ENCODE assay signal across 13 cellular contexts in the genomic region with DNA sequence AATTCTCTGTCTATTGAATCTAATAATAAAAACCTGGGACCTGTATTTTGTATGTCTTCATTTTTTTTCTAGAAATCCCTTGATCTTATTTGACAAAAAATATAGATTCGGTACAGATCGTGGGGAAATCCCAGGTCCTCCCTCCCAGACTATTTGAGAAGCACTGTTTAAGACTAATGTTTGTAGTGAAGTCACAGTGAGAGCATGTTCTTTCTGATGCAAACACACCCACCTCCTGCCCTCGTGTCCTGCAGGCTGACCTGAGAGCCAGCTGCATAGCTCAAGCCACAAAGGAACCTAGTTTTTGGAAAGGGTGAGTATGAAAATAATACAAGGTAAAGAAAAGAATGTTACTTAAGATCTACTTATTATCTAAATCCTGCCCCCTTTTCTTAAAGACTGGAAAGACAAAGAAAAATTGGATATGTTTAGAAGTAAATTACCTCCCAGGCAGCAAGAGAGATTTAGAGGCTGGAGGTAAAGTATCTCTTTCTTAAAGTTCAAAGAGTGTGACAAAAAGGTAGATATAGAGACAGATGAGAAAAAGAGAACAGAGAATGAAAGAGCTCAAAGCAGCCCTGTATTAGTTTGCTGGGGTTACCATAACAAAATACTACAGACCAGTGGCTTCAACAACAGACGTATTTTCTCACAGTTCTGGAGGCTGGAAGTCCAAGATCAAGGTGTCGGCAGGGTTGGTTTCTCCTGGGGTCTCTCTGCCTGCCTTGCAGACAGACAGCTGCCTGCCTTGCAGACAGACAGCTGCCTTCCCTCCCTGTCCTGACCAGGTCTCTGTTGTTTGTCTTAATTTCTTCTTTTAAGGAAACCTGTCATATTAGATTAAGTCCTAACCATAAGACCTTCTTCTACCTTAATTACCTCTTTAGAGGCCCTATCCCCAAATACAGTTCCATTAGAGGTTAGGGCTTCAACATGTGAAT. TPM values are rescaled to one million over a fixed set of nuclear protein-coding genes. Genes with fewer than 3 reads are reported as not detected.
DNase-seq lines count a peak whose midpoint lies in the region; ATAC-seq, FAIRE-seq and TF ChIP-seq lines count a peak whose summit lies in the region.
"Had no signal": no experiment of that assay in that cellular context is flagged by ENCODE, and none has a peak within 500 bp of the region (broad histone marks: within the 10 kb centered on the region; RNA-seq: fewer than 3 reads in every experiment).

No MANE protein-coding gene starts in this region.

- H3K9me3 Mint-ChIP-seq in WTC11 (peaks cover 6% of the 10 kb centered on the region; the same call in 1 of the 2 replicates), glutamatergic neuron (ENCODE audit: unreplicated experiment) (peaks cover 3% of the 10 kb centered on the region), progenitor cell of endocrine pancreas (ENCODE audit: low read depth) (no peaks in the 10 kb centered on the region)
- H3K9me3 Mint-ChIP-seq: immature natural killer cell had no signal

- ATAC-seq in GM18511 (IDR thresholded peaks at IDR 0.05; ENCODE audit: unreplicated experiment): peak; percentile 33
- peak; percentile 21 for ATAC-seq in GM21526 (IDR thresholded peaks at IDR 0.05; ENCODE audit: low FRiP score, unreplicated experiment)
- peak; percentile 37 for ATAC-seq in HG03064 (IDR thresholded peaks at IDR 0.05; ENCODE audit: low read depth, unreplicated experiment)
- peak; percentile 16 for ATAC-seq in WTC11

- CTCF ChIA-PET in WTC11 (lab: Charles Lee): interaction anchor here (0.5 to 4.3 kb wide), 13 partner anchors 11 to 470 kb away, joined by 3 to 47 read pairs (median 6); no protein-coding TSS in a partner anchor

- no peak for FAIRE-seq in kidney (lab: Jason Lieb, UNC)
- FAIRE-seq: endometrium had no signal

- TF ChIP-seq CTCF in WTC11 (IDR thresholded peaks at IDR 0.05) (no peak), glutamatergic neuron (IDR thresholded peaks at IDR 0.05; ENCODE audit: partially characterized antibody, unreplicated experiment) (no peak), kidney (IDR thresholded peaks at IDR 0.05; ENCODE audit: borderline replicate concordance, extremely low read depth, insufficient read depth) (no peak), thyroid gland (IDR thresholded peaks at IDR 0.05) (no peak), progenitor cell of endocrine pancreas (IDR thresholded peaks at IDR 0.05; ENCODE audit: unreplicated experiment) (no peak)

- H3K27ac ChIP-seq in kidney (ENCODE audit: low read depth in 2 of 2, low read length in 2 of 2): no peak overlapping the region
- no peak overlapping the region for H3K27ac ChIP-seq in thyroid gland
- H3K27ac ChIP-seq: BLaER1 had no signal

- POLR2A ChIA-PET in WTC11 (lab: Charles Lee): no interaction called here

- no peaks in the 10 kb centered on the region for H3K36me3 ChIP-seq in kidney (ENCODE audit: control insufficient read depth in 1 of 2, insufficient read depth in 2 of 2, low read length in 2 of 2)
- H3K36me3 ChIP-seq in thyroid gland: no peaks in the 10 kb centered on the region
- H3K36me3 ChIP-seq: BLaER1 had no signal

- no peak overlapping the region for H3K4me3 ChIP-seq in kidney (ENCODE audit: low read length in 2 of 2)
- H3K4me3 ChIP-seq in thyroid gland (replicated peaks in 1 of 3): no peak overlapping the region
- H3K4me3 ChIP-seq: BLaER1 had no signal

- H3K9ac ChIP-seq in kidney (ENCODE audit: low read length in 2 of 2): no peak overlapping the region
- H3K9ac ChIP-seq: BLaER1 had no signal

- intact Hi-C loops in kidney (cut with DNase I) (loop anchor here (5.0 to 10.0 kb wide), 2 partner anchors 127 to 325 kb away; no protein-coding TSS in a partner anchor), thyroid gland (cut with DNase I) (loop anchor here (5.0 to 10.0 kb wide), 2 partner anchors 137 to 325 kb away; no protein-coding TSS in a partner anchor)

- H3K36me3 Mint-ChIP-seq in WTC11 (no peaks in the 10 kb centered on the region), glutamatergic neuron (ENCODE audit: unreplicated experiment) (no peaks in the 10 kb centered on the region), progenitor cell of endocrine pancreas (ENCODE audit: insufficient read depth) (no peaks in the 10 kb centered on the region)
- H3K36me3 Mint-ChIP-seq: immature natural killer cell had no signal

- TF ChIP-seq POLR2A in thyroid gland (IDR thresholded peaks at IDR 0.05): no peak

- 79 to 80% methylated on average over 5 of the region's 5 CpGs for WGBS in thyroid gland, 2 donors

- H3K27ac Mint-ChIP-seq in WTC11 (no peak overlapping the region), glutamatergic neuron (ENCODE audit: unreplicated experiment) (no peak overlapping the region), progenitor cell of endocrine pancreas (no peak overlapping the region)
- H3K27ac Mint-ChIP-seq: activated CD4-positive, alpha-beta T cell treated with anti-CD3 and anti-CD28 coated beads for 36 hours; immature natural killer cell had no signal

- H3K4me1 ChIP-seq in kidney (ENCODE audit: control insufficient read depth in 1 of 2, insufficient read depth in 1 of 2, low read depth in 1 of 2, low read length in 2 of 2) (peaks cover 0 to 2% of the 10 kb centered on the region in 2 donors), thyroid gland (no peaks in the 10 kb centered on the region)
- H3K4me1 ChIP-seq: BLaER1 had no signal

- H3K4me1 Mint-ChIP-seq in WTC11: peaks cover 16% of the 10 kb centered on the region
- H3K4me1 Mint-ChIP-seq in glutamatergic neuron (ENCODE audit: low read depth, unreplicated experiment): no peaks in the 10 kb centered on the region
- no peaks in the 10 kb centered on the region for H3K4me1 Mint-ChIP-seq in progenitor cell of endocrine pancreas (ENCODE audit: low read depth)
- H3K4me1 Mint-ChIP-seq: immature natural killer cell had no signal

- no peak overlapping the region for H3K4me3 Mint-ChIP-seq in WTC11
- H3K4me3 Mint-ChIP-seq in glutamatergic neuron (ENCODE audit: unreplicated experiment): no peak overlapping the region
- no peak overlapping the region for H3K4me3 Mint-ChIP-seq in progenitor cell of endocrine pancreas (ENCODE audit: low read depth)
- H3K4me3 Mint-ChIP-seq: activated CD4-positive, alpha-beta T cell treated with anti-CD3 and anti-CD28 coated beads for 36 hours; immature natural killer cell had no signal

- H3K27me3 Mint-ChIP-seq in WTC11 (ENCODE audit: low read depth): peaks cover 6% of the 10 kb centered on the region; the same call in 1 of the 2 replicates
- H3K27me3 Mint-ChIP-seq in glutamatergic neuron (ENCODE audit: unreplicated experiment): peaks cover 2% of the 10 kb centered on the region
- peaks cover 16% of the 10 kb centered on the region for H3K27me3 Mint-ChIP-seq in progenitor cell of endocrine pancreas

- H3K27me3 ChIP-seq in thyroid gland: no peaks in the 10 kb centered on the region
- H3K27me3 ChIP-seq: BLaER1 had no signal

- no peak for DNase-seq in WTC11 (ENCODE audit: low spot score)
- no peak for DNase-seq in glutamatergic neuron
- no peak for DNase-seq in kidney
- no peak for DNase-seq in thyroid gland
- DNase-seq in progenitor cell of endocrine pancreas (ENCODE audit: low spot score, unreplicated experiment): no peak
- DNase-seq: NCI-H1436 treated with DMSO at 0.1 percent for 48 hours had no signal

- H3K9me3 ChIP-seq in kidney (ENCODE audit: control insufficient read depth in 1 of 2, low read length in 2 of 2): no peaks in the 10 kb centered on the region
- H3K9me3 ChIP-seq in thyroid gland: no peaks in the 10 kb centered on the region
- H3K9me3 ChIP-seq: BLaER1 had no signal

TF ChIP-seq in WTC11, 78 proteins besides CTCF, POLR2A, EP300 and RAD21 (continues in another document):
- TF ChIP-seq TP53 (CRISPR knock-in tag; IDR thresholded peaks at IDR 0.05): no peak
- TF ChIP-seq, protein P1, sequence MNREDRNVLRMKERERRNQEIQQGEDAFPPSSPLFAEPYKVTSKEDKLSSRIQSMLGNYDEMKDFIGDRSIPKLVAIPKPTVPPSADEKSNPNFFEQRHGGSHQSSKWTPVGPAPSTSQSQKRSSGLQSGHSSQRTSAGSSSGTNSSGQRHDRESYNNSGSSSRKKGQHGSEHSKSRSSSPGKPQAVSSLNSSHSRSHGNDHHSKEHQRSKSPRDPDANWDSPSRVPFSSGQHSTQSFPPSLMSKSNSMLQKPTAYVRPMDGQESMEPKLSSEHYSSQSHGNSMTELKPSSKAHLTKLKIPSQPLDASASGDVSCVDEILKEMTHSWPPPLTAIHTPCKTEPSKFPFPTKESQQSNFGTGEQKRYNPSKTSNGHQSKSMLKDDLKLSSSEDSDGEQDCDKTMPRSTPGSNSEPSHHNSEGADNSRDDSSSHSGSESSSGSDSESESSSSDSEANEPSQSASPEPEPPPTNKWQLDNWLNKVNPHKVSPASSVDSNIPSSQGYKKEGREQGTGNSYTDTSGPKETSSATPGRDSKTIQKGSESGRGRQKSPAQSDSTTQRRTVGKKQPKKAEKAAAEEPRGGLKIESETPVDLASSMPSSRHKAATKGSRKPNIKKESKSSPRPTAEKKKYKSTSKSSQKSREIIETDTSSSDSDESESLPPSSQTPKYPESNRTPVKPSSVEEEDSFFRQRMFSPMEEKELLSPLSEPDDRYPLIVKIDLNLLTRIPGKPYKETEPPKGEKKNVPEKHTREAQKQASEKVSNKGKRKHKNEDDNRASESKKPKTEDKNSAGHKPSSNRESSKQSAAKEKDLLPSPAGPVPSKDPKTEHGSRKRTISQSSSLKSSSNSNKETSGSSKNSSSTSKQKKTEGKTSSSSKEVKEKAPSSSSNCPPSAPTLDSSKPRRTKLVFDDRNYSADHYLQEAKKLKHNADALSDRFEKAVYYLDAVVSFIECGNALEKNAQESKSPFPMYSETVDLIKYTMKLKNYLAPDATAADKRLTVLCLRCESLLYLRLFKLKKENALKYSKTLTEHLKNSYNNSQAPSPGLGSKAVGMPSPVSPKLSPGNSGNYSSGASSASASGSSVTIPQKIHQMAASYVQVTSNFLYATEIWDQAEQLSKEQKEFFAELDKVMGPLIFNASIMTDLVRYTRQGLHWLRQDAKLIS (CRISPR knock-in tag; IDR thresholded peaks at IDR 0.05; ENCODE audit: borderline replicate concordance): no peak
- TF ChIP-seq CBFB (CRISPR knock-in tag; IDR thresholded peaks at IDR 0.05; ENCODE audit: low read depth): no peak
- TF ChIP-seq, protein P2, sequence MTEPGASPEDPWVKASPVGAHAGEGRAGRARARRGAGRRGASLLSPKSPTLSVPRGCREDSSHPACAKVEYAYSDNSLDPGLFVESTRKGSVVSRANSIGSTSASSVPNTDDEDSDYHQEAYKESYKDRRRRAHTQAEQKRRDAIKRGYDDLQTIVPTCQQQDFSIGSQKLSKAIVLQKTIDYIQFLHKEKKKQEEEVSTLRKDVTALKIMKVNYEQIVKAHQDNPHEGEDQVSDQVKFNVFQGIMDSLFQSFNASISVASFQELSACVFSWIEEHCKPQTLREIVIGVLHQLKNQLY (CRISPR knock-in tag; IDR thresholded peaks at IDR 0.05): no peak
- TF ChIP-seq NR2C2 (CRISPR knock-in tag; IDR thresholded peaks at IDR 0.05): no peak

RNA-seq across cellular contexts. Expression of a gene that starts 20.4 kb away (rescaled TPM):
- total RNA-seq in WTC11 (2021) (56.8 to 72.6 TPM (median 68.2 TPM) in 3 replicates), glutamatergic neuron (ENCODE audit: unreplicated experiment) (44.5 TPM), kidney (99.6 TPM), thyroid gland (100 to 1,000 TPM in 3 of 4 donors, 10 to 100 TPM in 1; 99.3 to 150 (median 119) TPM), progenitor cell of endocrine pancreas (99.4 and 104 TPM in 2 replicates)
- 54.9 TPM for polyA plus RNA-seq in kidney (ENCODE audit: insufficient read depth, low read depth, low replicate concordance)
